In the genomic region with DNA sequence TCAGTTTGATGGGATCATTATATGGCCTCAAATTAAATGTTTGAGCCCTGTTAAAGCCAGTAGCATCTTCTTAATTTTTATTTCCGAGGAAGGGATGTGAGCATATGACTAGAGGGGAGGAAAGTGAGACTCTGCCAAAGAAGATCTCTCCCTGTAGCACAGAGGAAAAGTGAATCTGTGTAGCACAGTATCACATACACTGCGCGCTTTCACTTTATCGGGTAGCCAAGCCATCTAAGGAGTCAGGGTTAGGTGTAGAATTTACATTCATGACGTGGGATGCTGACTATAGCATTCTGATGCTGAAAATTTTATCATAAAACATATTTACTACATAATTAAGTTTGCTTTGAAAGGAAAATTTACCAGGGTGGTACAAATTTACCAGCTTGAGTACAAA, we compare ENCODE assay signal across 11 cellular contexts. TPM values are rescaled to one million over a fixed set of nuclear protein-coding genes. Genes with fewer than 3 reads are reported as not detected.
DNase-seq lines count a peak whose midpoint lies in the region; ATAC-seq, FAIRE-seq and TF ChIP-seq lines count a peak whose summit lies in the region.
"Had no signal": no experiment of that assay in that cellular context is flagged by ENCODE, and none has a peak within 500 bp of the region (broad histone marks: within the 10 kb centered on the region; RNA-seq: fewer than 3 reads in every experiment).

No MANE protein-coding gene starts in this region.

- peak overlapping the region; percentile 95 for H3K4me3 Mint-ChIP-seq in T-helper 2 cell treated with Interferon-gamma antibody and Interleukin-4, amounts not matched to agents 5 μg/mL and 100 μg/mL, for 36 hours
- H3K4me3 Mint-ChIP-seq in stimulated activated naive B cell treated with anti-CD40 and anti-IgM and Interleukin-4, amounts not matched to agents 10 μg/mL and 1 μg/mL and 100 μg/mL, for 72 hours: peak overlapping the region; percentile 92 to 98

- H3K4me2 ChIP-seq in endothelial cell of umbilical vein (ENCODE audit: insufficient read depth, low read length): peak overlapping the region; percentile 93

- H3K9ac ChIP-seq in endothelial cell of umbilical vein (replicated peaks; ENCODE audit: extremely low read depth, insufficient read depth, low read length): no peak overlapping the region
- H3K9ac ChIP-seq: parathyroid adenoma had no signal

- H3K27ac Mint-ChIP-seq in T-helper 2 cell treated with Interferon-gamma antibody and Interleukin-4, amounts not matched to agents 5 μg/mL and 100 μg/mL, for 36 hours: peak overlapping the region; percentile 91
- peak overlapping the region; percentile 96 for H3K27ac Mint-ChIP-seq in stimulated activated naive B cell treated with anti-CD40 and anti-IgM and Interleukin-4, amounts not matched to agents 10 μg/mL and 1 μg/mL and 100 μg/mL, for 72 hours

- H3K27me3 ChIP-seq in endothelial cell of umbilical vein (ENCODE audit: control insufficient read depth in 2 of 2, insufficient read depth in 2 of 2, low read length in 2 of 2): no peaks in the 10 kb centered on the region

- H3K9me3 Mint-ChIP-seq in T-helper 2 cell treated with Interferon-gamma antibody and Interleukin-4, amounts not matched to agents 5 μg/mL and 100 μg/mL, for 36 hours: no peaks in the 10 kb centered on the region
- H3K9me3 Mint-ChIP-seq in stimulated activated naive B cell treated with anti-CD40 and anti-IgM and Interleukin-4, amounts not matched to agents 10 μg/mL and 1 μg/mL and 100 μg/mL, for 72 hours: no peaks in the 10 kb centered on the region

- peak; percentile 12 to 17 for DNase-seq in activated CD4-positive, alpha-beta T cell treated with anti-CD3 and anti-CD28 coated beads for 4 hours
- DNase-seq in activated CD4-positive, alpha-beta T cell treated with anti-CD3 and anti-CD28 coated beads, Interleukin-2, amount 50 U/mL, for 48 hours: no peak
- DNase-seq in T-helper 2 cell treated with Interferon-gamma antibody and Interleukin-4, amounts not matched to agents 5 μg/mL and 100 μg/mL, for 36 hours (ENCODE audit: low spot score): no peak
- no peak for DNase-seq in endothelial cell of umbilical vein (ENCODE audit: low read depth, low spot score)
- DNase-seq in stimulated activated naive B cell treated with anti-CD40 and anti-IgM and Interleukin-4, amounts not matched to agents 10 μg/mL and 1 μg/mL and 100 μg/mL, for 72 hours: no peak
- DNase-seq in HUDEP-2 (lab: John Stamatoyannopoulos, UW; ENCODE audit: unreplicated experiment in 76 of 76): no peak
- no peak for DNase-seq in NCI-H2227 treated with DMSO at 0.1 percent for 48 hours (lab: John Stamatoyannopoulos, UW)
- no peak for DNase-seq in GM19238 (ENCODE audit: insufficient read length, low spot score)
- DNase-seq: ACHN, kidney had no signal

- no peaks in the 10 kb centered on the region for H3K9me3 ChIP-seq in endothelial cell of umbilical vein (replicated peaks; ENCODE audit: control insufficient read depth, insufficient read depth, low read length)

- dilution Hi-C loops in endothelial cell of umbilical vein (cut with MboI; ENCODE audit: extremely low pct_ligation_motif_present, low sequenced_read_pairs): no loop called here

- BruUV-seq in endothelial cell of umbilical vein (replicated peaks; lab: Mats Ljungman, UMichigan): no TSS peak

- no peak for FAIRE-seq in endothelial cell of umbilical vein (lab: Jason Lieb, UNC)
- FAIRE-seq: kidney had no signal

- H3K4me1 Mint-ChIP-seq in T-helper 2 cell treated with Interferon-gamma antibody and Interleukin-4, amounts not matched to agents 5 μg/mL and 100 μg/mL, for 36 hours (ENCODE audit: low read depth): peaks cover 50% of the 10 kb centered on the region
- H3K4me1 Mint-ChIP-seq in stimulated activated naive B cell treated with anti-CD40 and anti-IgM and Interleukin-4, amounts not matched to agents 10 μg/mL and 1 μg/mL and 100 μg/mL, for 72 hours: peaks cover 17 to 58% of the 10 kb centered on the region in 2 donors

- POLR2A ChIA-PET in endothelial cell of umbilical vein (lab: Charles Lee): no interaction called here

- no peak for TF ChIP-seq POLR2A in endothelial cell of umbilical vein (IDR thresholded peaks at IDR 0.05; ENCODE audit: low read depth, low read length)

- intact Hi-C loops in endothelial cell of umbilical vein (cut with micrococcal nuclease): no loop called here

- peak overlapping the region in 1 of 3 experiments; percentile 91 for H3K4me3 ChIP-seq in endothelial cell of umbilical vein (replicated peaks in 1 of 3; ENCODE audit: insufficient read depth in 1 of 3, low read depth in 1 of 3, low read length in 3 of 3)

- no peak overlapping the region for H3K27ac ChIP-seq in endothelial cell of umbilical vein (ENCODE audit: insufficient read depth, low read depth, low read length)
- H3K27ac ChIP-seq: parathyroid adenoma had no signal

- H4K20me1 ChIP-seq in endothelial cell of umbilical vein (replicated peaks; ENCODE audit: control insufficient read depth, extremely low read depth, insufficient read depth, low read length): no peaks in the 10 kb centered on the region

- H3K36me3 Mint-ChIP-seq in T-helper 2 cell treated with Interferon-gamma antibody and Interleukin-4, amounts not matched to agents 5 μg/mL and 100 μg/mL, for 36 hours (ENCODE audit: low read depth): peaks cover 38% of the 10 kb centered on the region
- peaks cover 5 to 33% of the 10 kb centered on the region in 2 donors for H3K36me3 Mint-ChIP-seq in stimulated activated naive B cell treated with anti-CD40 and anti-IgM and Interleukin-4, amounts not matched to agents 10 μg/mL and 1 μg/mL and 100 μg/mL, for 72 hours

- H3K9me1 ChIP-seq in endothelial cell of umbilical vein (replicated peaks; ENCODE audit: control insufficient read depth, extremely low read depth, insufficient read depth, low read length): no peaks in the 10 kb centered on the region

- peaks cover 20% of the 10 kb centered on the region for H3K4me1 ChIP-seq in endothelial cell of umbilical vein (ENCODE audit: control insufficient read depth, extremely low read depth, insufficient read depth, low read length)

- CTCF ChIA-PET in endothelial cell of umbilical vein (lab: Charles Lee): interaction anchor here (1.1 kb wide), 1 partner anchor 9 kb away, joined by 3 read pairs; no protein-coding TSS in a partner anchor

- H3K36me3 ChIP-seq in endothelial cell of umbilical vein (ENCODE audit: control insufficient read depth in 2 of 2, extremely low read depth in 1 of 2, insufficient read depth in 2 of 2, low read length in 2 of 2): peaks cover 0 to 2% of the 10 kb centered on the region in 2 experiments

- H2AFZ ChIP-seq in endothelial cell of umbilical vein (ENCODE audit: low read depth, low read length): no peak overlapping the region

- H3K27me3 Mint-ChIP-seq in T-helper 2 cell treated with Interferon-gamma antibody and Interleukin-4, amounts not matched to agents 5 μg/mL and 100 μg/mL, for 36 hours (ENCODE audit: low read depth): no peaks in the 10 kb centered on the region
- no peaks in the 10 kb centered on the region for H3K27me3 Mint-ChIP-seq in stimulated activated naive B cell treated with anti-CD40 and anti-IgM and Interleukin-4, amounts not matched to agents 10 μg/mL and 1 μg/mL and 100 μg/mL, for 72 hours

- no peak for TF ChIP-seq CTCF in endothelial cell of umbilical vein (IDR thresholded peaks at IDR 0.05; ENCODE audit: extremely low read depth in 1 of 2, insufficient read depth in 1 of 2, low read depth in 1 of 2, low read length in 2 of 2)

- no peak for ATAC-seq in stimulated activated naive B cell treated with anti-CD40 and anti-IgM and Interleukin-4, amounts not matched to agents 10 μg/mL and 1 μg/mL and 100 μg/mL, for 72 hours (replicated peaks)

- H3K79me2 ChIP-seq in endothelial cell of umbilical vein (ENCODE audit: control insufficient read depth, insufficient read depth, low read length): peaks cover 38% of the 10 kb centered on the region
- H3K79me2 ChIP-seq: parathyroid adenoma had no signal

TF ChIP-seq in endothelial cell of umbilical vein, 7 proteins besides CTCF, POLR2A, EP300 and RAD21:
- no peak for TF ChIP-seq EZH2 (IDR thresholded peaks at IDR 0.05; ENCODE audit: borderline replicate concordance, low read depth, low read length, severe bottlenecking)
- no peak for TF ChIP-seq POLR2AphosphoS5 (IDR thresholded peaks at IDR 0.05; ENCODE audit: insufficient read depth, low read depth, low read length)
- TF ChIP-seq, protein P1, sequence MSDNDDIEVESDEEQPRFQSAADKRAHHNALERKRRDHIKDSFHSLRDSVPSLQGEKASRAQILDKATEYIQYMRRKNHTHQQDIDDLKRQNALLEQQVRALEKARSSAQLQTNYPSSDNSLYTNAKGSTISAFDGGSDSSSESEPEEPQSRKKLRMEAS (IDR thresholded peaks at IDR 0.05; ENCODE audit: insufficient read depth, insufficient read length): no peak
- TF ChIP-seq GATA2 (IDR thresholded peaks at IDR 0.05; ENCODE audit: insufficient read depth, insufficient read length, low read depth, low read length): no peak
- TF ChIP-seq FOS (IDR thresholded peaks at IDR 0.05; ENCODE audit: borderline replicate concordance, insufficient read depth, low read length): no peak
- TF ChIP-seq JUN (IDR thresholded peaks at IDR 0.05; ENCODE audit: borderline replicate concordance, insufficient read depth, insufficient read length, low read depth): no peak
- TF ChIP-seq MYC (IDR thresholded peaks at IDR 0.05; ENCODE audit: low read depth, low read length): no peak
TF ChIP-seq in endothelial cell of umbilical vein: peak in this region for 0.

RNA-seq across cellular contexts. Expression of gene LRRC8D, which starts 24.0 kb away (rescaled TPM):
- total RNA-seq in endothelial cell of umbilical vein: 23.6 and 37.7 TPM in 2 replicates
- 31.9 and 32.2 TPM in 2 replicates for polyA plus RNA-seq in endothelial cell of umbilical vein
- 36.1 and 36.9 TPM in 2 replicates for polyA plus RNA-seq in endothelial cell of umbilical vein (2011; cell fraction: cytosol; rRNA removed)
- polyA plus RNA-seq in endothelial cell of umbilical vein (2011; cell fraction: nucleus; rRNA removed): 26.1 and 28.4 TPM in 2 replicates
- 25.2 and 33.0 TPM in 2 replicates for polyA plus RNA-seq in endothelial cell of umbilical vein (2012)
- 46.6 and 60.9 TPM in 2 replicates for polyA minus RNA-seq in endothelial cell of umbilical vein
- polyA minus RNA-seq in endothelial cell of umbilical vein (2011; cell fraction: cytosol; rRNA and poly(A)+ RNA removed): 47.9 TPM
- 21.2 and 26.6 TPM in 2 replicates for polyA minus RNA-seq in endothelial cell of umbilical vein (2011; cell fraction: nucleus; rRNA and poly(A)+ RNA removed)

Comparison
In these comparisons a context has a peak if more than half of its experiments do, and no peak if none do; other contexts are left out.
1. DNase-seq: peak in activated CD4-positive, alpha-beta T cell treated with anti-CD3 and anti-CD28 coated beads for 4 hours (2 of 2); none in activated CD4-positive, alpha-beta T cell treated with anti-CD3 and anti-CD28 coated beads, Interleukin-2, amount 50 U/mL, for 48 hours (0 of 2), T-helper 2 cell treated with Interferon-gamma antibody and Interleukin-4, amounts not matched to agents 5 μg/mL and 100 μg/mL, for 36 hours (single experiment), endothelial cell of umbilical vein (single experiment), stimulated activated naive B cell treated with anti-CD40 and anti-IgM and Interleukin-4, amounts not matched to agents 10 μg/mL and 1 μg/mL and 100 μg/mL, for 72 hours (single experiment), HUDEP-2 (0 of 76), NCI-H2227 treated with DMSO at 0.1 percent for 48 hours (single experiment) and GM19238 (single experiment).